Comparison of ENCODE assay signal across 25 cellular contexts in the genomic region with DNA sequence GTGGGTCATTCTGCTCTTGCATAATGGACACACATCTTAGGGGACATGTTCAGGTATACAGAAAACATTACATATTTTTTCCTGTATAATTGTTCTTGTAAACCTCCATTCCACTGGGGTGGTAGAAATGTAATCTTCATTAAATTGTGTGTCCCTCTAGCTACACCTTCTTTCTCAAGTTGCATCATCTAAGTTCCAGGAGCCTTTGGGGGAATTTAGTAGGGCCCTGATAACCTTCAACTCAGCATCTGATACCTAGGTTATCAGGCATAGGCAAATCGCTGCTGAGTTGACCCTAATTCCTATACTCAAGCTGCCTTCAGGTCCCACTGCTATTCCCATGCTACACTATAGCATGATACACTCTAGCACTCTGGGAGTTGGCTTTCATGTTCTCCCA.
"Had no signal": no experiment of that assay in that cellular context is flagged by ENCODE, and none has a peak within 500 bp of the region (broad histone marks: within the 10 kb centered on the region; RNA-seq: fewer than 3 reads in every experiment).

No MANE protein-coding gene starts in this region.

- H3K9ac ChIP-seq: neural progenitor cell had no signal

- H2AFZ ChIP-seq: neural progenitor cell had no signal

- H3K4me2 ChIP-seq: neural progenitor cell had no signal

- H3K4me1 ChIP-seq: neural progenitor cell, pancreas, prostate gland, right lobe of liver, sigmoid colon, suprapubic skin, testis, tibial artery, transverse colon, upper lobe of right lung, vagina had no signal

- H3K9me3 ChIP-seq: pancreas, prostate gland, right lobe of liver, sigmoid colon, suprapubic skin, testis, transverse colon, upper lobe of right lung, vagina had no signal

- FAIRE-seq: pancreas, small intestine had no signal

- ATAC-seq: naive thymus-derived CD4-positive, alpha-beta T cell; natural killer cell; pancreas; right cardiac atrium; right lobe of liver; stimulated activated effector memory CD8-positive, alpha-beta T cell treated with anti-CD3 and anti-CD28 coated beads, Interleukin-12 subunit alpha, Interleukin-12 subunit beta, amount 100 ng/mL, for 72 hours; stimulated activated naive B cell treated with anti-CD40 and anti-IgM and Interleukin-4, amounts not matched to agents 10 μg/mL and 1 μg/mL and 100 μg/mL, for 72 hours; stimulated activated naive CD8-positive, alpha-beta T cell treated with anti-CD3 and anti-CD28 coated beads, Interleukin-15, amount 100 ng/mL, for 72 hours; stimulated activated naive CD8-positive, alpha-beta T cell treated with anti-CD3 and anti-CD28 coated beads, Interleukin-15, Interleukin-2, amounts not matched to agents 100 U/mL and 50 U/mL, for 24 hours; upper lobe of right lung had no signal

- H3K36me3 ChIP-seq: neural progenitor cell, pancreas, prostate gland, right lobe of liver, sigmoid colon, suprapubic skin, tibial artery, transverse colon, upper lobe of right lung, vagina had no signal

- H3K4me3 ChIP-seq: neural progenitor cell, pancreas, prostate gland, right lobe of liver, sigmoid colon, suprapubic skin, testis, tibial artery, transverse colon, upper lobe of right lung, vagina had no signal

- H3K27me3 ChIP-seq: neural progenitor cell, pancreas, right lobe of liver, sigmoid colon, suprapubic skin, testis, tibial artery, upper lobe of right lung, vagina had no signal

- DNase-seq: naive thymus-derived CD4-positive, alpha-beta T cell; natural killer cell; occipital lobe; pancreas; right cardiac atrium; right lobe of liver; sigmoid colon; small intestine; stimulated activated CD4-positive, alpha-beta T cell treated with anti-CD3 and anti-CD28 coated beads, Interleukin-15, amount 100 ng/mL, for 24 hours; stimulated activated CD4-positive, alpha-beta T cell treated with anti-CD3 and anti-CD28 coated beads, Interleukin-2, amount 100 ng/mL, for 24 hours; stimulated activated CD4-positive, alpha-beta T cell treated with anti-CD3 and anti-CD28 coated beads, Interleukin-2, amount 100 ng/mL, for 48 hours; stimulated activated CD4-positive, alpha-beta T cell treated with anti-CD3 and anti-CD28 coated beads, Interleukin-4, amount 100 ng/mL, for 24 hours; stimulated activated naive B cell treated with anti-CD40 and anti-IgM and Interleukin-4, amounts not matched to agents 10 μg/mL and 1 μg/mL and 100 μg/mL, for 72 hours; stimulated activated naive CD8-positive, alpha-beta T cell treated with anti-CD3 and anti-CD28 coated beads, Interleukin-15, amount 100 ng/mL, for 72 hours; stimulated activated naive CD8-positive, alpha-beta T cell treated with anti-CD3 and anti-CD28 coated beads, Interleukin-15, Interleukin-2, amounts not matched to agents 100 U/mL and 50 U/mL, for 24 hours; substantia nigra; testis; tibial artery; transverse colon; upper lobe of right lung had no signal

- H3K27ac ChIP-seq: neural progenitor cell, pancreas, prostate gland, right lobe of liver, sigmoid colon, suprapubic skin, testis, tibial artery, transverse colon, upper lobe of right lung, vagina had no signal
